8 cellular contexts compared by ENCODE assay signal in genomic region chr6:138818496-138819194, GRCh38. TPM values are rescaled to one million over a fixed set of nuclear protein-coding genes. Genes with fewer than 3 reads are reported as not detected.
DNase-seq lines count a peak whose midpoint lies in the region; ATAC-seq and TF ChIP-seq lines count a peak whose summit lies in the region.

No MANE protein-coding gene starts in this region.

- peak overlapping the region; percentile 83 for H2AFZ ChIP-seq in neuronal stem cell (ENCODE audit: low read length)

- ATAC-seq in HG02870 (IDR thresholded peaks at IDR 0.05; ENCODE audit: unreplicated experiment): peak; percentile 80
- ATAC-seq in activated CD4-positive, CD25-positive, alpha-beta regulatory T cell treated with anti-CD3 and anti-CD28 coated beads, Interleukin-2, amount 50 U/mL, for 24 hours: no peak
- ATAC-seq in naive thymus-derived CD8-positive, alpha-beta T cell: no peak

- no peak overlapping the region for H2BK120ac ChIP-seq in neuronal stem cell (ENCODE audit: low read depth, low read length)

- H3K4me3 ChIP-seq in neuronal stem cell (ENCODE audit: low read length in 2 of 2) (no peak overlapping the region), foreskin fibroblast (ENCODE audit: low read depth in 1 of 2, low read length in 2 of 2) (no peak overlapping the region)

- no peak overlapping the region for H3K23ac ChIP-seq in neuronal stem cell (ENCODE audit: low read depth, low read length, poor library complexity)

- POLR2A ChIA-PET in naive thymus-derived CD8-positive, alpha-beta T cell (lab: Charles Lee): interaction anchor here (0.6 kb wide), 1 partner anchor 374 kb away, joined by 4 read pairs; no protein-coding TSS in a partner anchor

- no peak overlapping the region for H2BK15ac ChIP-seq in neuronal stem cell (ENCODE audit: low read length)

- H3K4ac ChIP-seq in neuronal stem cell (ENCODE audit: low read length): no peak overlapping the region

- no peak overlapping the region for H2BK5ac ChIP-seq in neuronal stem cell (ENCODE audit: low read length)

- WGBS in neuronal stem cell (ENCODE audit: extremely low coverage in 2 of 2, insufficient read length in 2 of 2, insufficient replicate concordance in 1 of 2), 2 donors: no CpG with 5 or more reads among the region's 10 CpGs

- H2BK12ac ChIP-seq in neuronal stem cell (ENCODE audit: low read length): no peak overlapping the region

- no peaks in the 10 kb centered on the region for H3K9me3 ChIP-seq in neuronal stem cell (replicated peaks in 1 of 2; ENCODE audit: control insufficient read depth in 2 of 2, insufficient read depth in 1 of 2, low read depth in 1 of 2, low read length in 2 of 2)

- TF ChIP-seq CTCF in foreskin fibroblast (IDR thresholded peaks at IDR 0.05; ENCODE audit: low read depth, low read length): no peak

- H3K4me1 Mint-ChIP-seq in activated naive CD4-positive, alpha-beta T cell treated with anti-CD3 and anti-CD28 coated beads, Interleukin-2, amount 10 ng/mL, durations not matched to agents 7 days and 5 days: peaks cover 25% of the 10 kb centered on the region
- H3K4me1 Mint-ChIP-seq in naive thymus-derived CD8-positive, alpha-beta T cell: peaks cover 0 to 12% (median under 1%) of the 10 kb centered on the region in 4 donors

- H3K4me2 ChIP-seq in neuronal stem cell (ENCODE audit: insufficient read depth, low read length, poor library complexity, severe bottlenecking): no peak overlapping the region

- H3K36me3 ChIP-seq in neuronal stem cell (replicated peaks in 1 of 2; ENCODE audit: control insufficient read depth in 2 of 2, insufficient read depth in 2 of 2, low read length in 2 of 2): no peaks in the 10 kb centered on the region

- no peak overlapping the region for H2AK5ac ChIP-seq in neuronal stem cell (ENCODE audit: low read depth, low read length)

- H3K27ac ChIP-seq in neuronal stem cell (replicated peaks; ENCODE audit: low read length): no peak overlapping the region

- no peak overlapping the region for H4K91ac ChIP-seq in neuronal stem cell (ENCODE audit: low read depth, low read length, poor library complexity)

- H3K27me3 ChIP-seq in neuronal stem cell (ENCODE audit: control insufficient read depth in 3 of 3, insufficient read depth in 3 of 3, low read depth in 1 of 3, low read length in 3 of 3): no peaks in the 10 kb centered on the region

- no peak overlapping the region for H3K14ac ChIP-seq in neuronal stem cell (ENCODE audit: low read length)

- DNase-seq in activated naive CD4-positive, alpha-beta T cell treated with anti-CD3 and anti-CD28 coated beads, Interleukin-2, amount 10 ng/mL, durations not matched to agents 7 days and 5 days: no peak
- DNase-seq in activated naive CD4-positive, alpha-beta T cell treated with anti-CD3 and anti-CD28 coated beads, Interleukin-2, amount 50 U/mL, for 16 hours: no peak
- DNase-seq in SK-MEL-5 (ENCODE audit: low read depth, low spot score): peak; percentile 11
- no peak for DNase-seq in neuronal stem cell (ENCODE audit: low spot score)
- no peak for DNase-seq in naive thymus-derived CD8-positive, alpha-beta T cell
- no peak for DNase-seq in foreskin fibroblast

- H3K27me3 Mint-ChIP-seq in activated naive CD4-positive, alpha-beta T cell treated with anti-CD3 and anti-CD28 coated beads, Interleukin-2, amount 10 ng/mL, durations not matched to agents 7 days and 5 days: no peaks in the 10 kb centered on the region
- H3K27me3 Mint-ChIP-seq in naive thymus-derived CD8-positive, alpha-beta T cell: no peaks in the 10 kb centered on the region

- H3K4me1 ChIP-seq in neuronal stem cell (ENCODE audit: control insufficient read depth in 2 of 2, insufficient read depth in 1 of 2, low read depth in 1 of 2, low read length in 2 of 2): peaks cover 0 to 7% of the 10 kb centered on the region in 2 donors

- in situ Hi-C loops in SK-MEL-5 (cut with HindIII; ENCODE audit: low pct_unique_long_range_greater_than_20kb, low sequenced_read_pairs): no loop called here

- H3K18ac ChIP-seq in neuronal stem cell (ENCODE audit: low read length): no peak overlapping the region

- no peaks in the 10 kb centered on the region for H3K36me3 Mint-ChIP-seq in activated naive CD4-positive, alpha-beta T cell treated with anti-CD3 and anti-CD28 coated beads, Interleukin-2, amount 10 ng/mL, durations not matched to agents 7 days and 5 days
- H3K36me3 Mint-ChIP-seq in naive thymus-derived CD8-positive, alpha-beta T cell: no peaks in the 10 kb centered on the region

- peak overlapping the region; percentile 2 for H3K27ac Mint-ChIP-seq in activated naive CD4-positive, alpha-beta T cell treated with anti-CD3 and anti-CD28 coated beads, Interleukin-2, amount 10 ng/mL, durations not matched to agents 7 days and 5 days
- no peak overlapping the region for H3K27ac Mint-ChIP-seq in naive thymus-derived CD8-positive, alpha-beta T cell

- no peak overlapping the region for H3K9ac ChIP-seq in neuronal stem cell (ENCODE audit: low read depth, low read length, poor library complexity)

- no peaks in the 10 kb centered on the region for H3K79me1 ChIP-seq in neuronal stem cell (ENCODE audit: low read depth, low read length)

- no peak overlapping the region for H4K8ac ChIP-seq in neuronal stem cell (ENCODE audit: low read depth, low read length)

- H3K4me3 Mint-ChIP-seq in activated naive CD4-positive, alpha-beta T cell treated with anti-CD3 and anti-CD28 coated beads, Interleukin-2, amount 10 ng/mL, durations not matched to agents 7 days and 5 days: no peak overlapping the region
- no peak overlapping the region for H3K4me3 Mint-ChIP-seq in naive thymus-derived CD8-positive, alpha-beta T cell

- CTCF ChIA-PET in activated naive CD4-positive, alpha-beta T cell treated with anti-CD3 and anti-CD28 coated beads, Interleukin-2, amount 10 ng/mL, durations not matched to agents 7 days and 5 days (lab: Charles Lee): interaction anchor here (1.4 to 3.3 kb wide), 4 partner anchors 54 to 400 kb away, joined by 3 to 11 read pairs (median 4); no protein-coding TSS in a partner anchor

- H3K9me3 Mint-ChIP-seq in activated naive CD4-positive, alpha-beta T cell treated with anti-CD3 and anti-CD28 coated beads, Interleukin-2, amount 10 ng/mL, durations not matched to agents 7 days and 5 days: no peaks in the 10 kb centered on the region
- H3K9me3 Mint-ChIP-seq in naive thymus-derived CD8-positive, alpha-beta T cell: no peaks in the 10 kb centered on the region

RNA-seq across cellular contexts. Expression of gene ECT2L, which starts 22.8 kb away (rescaled TPM):
- total RNA-seq in SK-MEL-5 (2014; rRNA removed; shearing (Covaris generic)): 0.03 TPM in 1 of 2 replicates, not detected in the other
- 0.04 TPM in 1 of 2 replicates, not detected in the other for polyA plus RNA-seq in SK-MEL-5 (2015; cell fraction: cytosol; rRNA removed)
- polyA plus RNA-seq in SK-MEL-5 (2015; cell fraction: nucleus; rRNA removed): not detected in 2 replicates
- not detected for polyA plus RNA-seq in neuronal stem cell (2013, experiment 1 of 2)
- not detected for polyA plus RNA-seq in neuronal stem cell (2013, experiment 2 of 2)
- total RNA-seq in naive thymus-derived CD8-positive, alpha-beta T cell: under 1 TPM in 1 of 2 experiments, not detected in 1; 0.26 TPM
- polyA plus RNA-seq in naive thymus-derived CD8-positive, alpha-beta T cell: under 1 TPM in 1 of 3 donors, not detected in 2; 0.05 TPM

RNA-seq across cellular contexts. Expression of gene CCDC28A, which starts 45.1 kb away (rescaled TPM):
- 25.8 and 27.9 TPM in 2 replicates for total RNA-seq in SK-MEL-5 (2014; rRNA removed; shearing (Covaris generic))
- polyA plus RNA-seq in SK-MEL-5 (2015; cell fraction: cytosol; rRNA removed): 18.6 and 26.0 TPM in 2 replicates
- polyA plus RNA-seq in SK-MEL-5 (2015; cell fraction: nucleus; rRNA removed): 8.3 and 10.0 TPM in 2 replicates
- polyA plus RNA-seq in neuronal stem cell (2013, experiment 1 of 2): 21.1 TPM
- 20.4 TPM for polyA plus RNA-seq in neuronal stem cell (2013, experiment 2 of 2)
- 10 to 100 TPM; 28.9 to 30.1 TPM for total RNA-seq in naive thymus-derived CD8-positive, alpha-beta T cell
- polyA plus RNA-seq in naive thymus-derived CD8-positive, alpha-beta T cell: 10 to 100 TPM; 51.3 to 68.2 (median 51.8) TPM
